Comparison of ENCODE assay signal across 10 cellular contexts in the genomic region with DNA sequence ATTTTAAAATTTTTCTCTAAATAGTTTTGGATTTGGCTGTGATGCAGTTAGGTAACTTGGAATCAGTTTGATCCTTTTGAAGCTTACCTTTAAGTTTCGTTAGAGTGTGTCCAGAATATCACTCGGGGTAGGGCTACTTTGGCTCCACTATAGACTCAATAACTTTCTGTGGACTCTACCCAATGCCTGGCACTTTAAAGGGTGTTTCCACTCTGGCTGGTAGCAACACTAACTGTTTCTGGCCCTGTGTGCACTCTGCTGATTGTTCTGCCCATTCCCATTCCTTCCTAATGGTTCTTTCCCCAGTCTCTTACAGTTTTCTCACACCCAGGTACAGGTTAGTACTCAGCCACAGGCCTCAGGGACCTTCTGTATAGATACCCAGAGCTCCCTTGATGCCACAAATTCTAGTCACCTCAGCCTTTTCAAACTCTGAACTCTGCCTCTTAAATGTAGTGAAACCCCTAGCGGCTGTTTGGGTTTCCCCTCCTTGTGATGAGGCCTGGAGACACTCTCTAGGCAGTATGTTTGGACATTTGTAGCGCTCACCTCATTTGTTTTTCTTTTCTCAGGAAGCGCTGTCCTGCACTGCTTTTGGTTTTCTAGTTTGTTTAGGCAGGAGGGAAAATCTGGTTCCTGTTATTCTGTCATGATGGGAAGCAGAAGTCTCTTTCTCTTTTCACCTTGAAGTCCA. TPM values are rescaled to one million over a fixed set of nuclear protein-coding genes. Genes with fewer than 3 reads are reported as not detected.
A peak's percentile ranks its signal among the peaks of the same experiment; 100 is the strongest.
DNase-seq lines count a peak whose midpoint lies in the region; ATAC-seq, FAIRE-seq and TF ChIP-seq lines count a peak whose summit lies in the region.
"Had no signal": no experiment of that assay in that cellular context is flagged by ENCODE, and none has a peak within 500 bp of the region (broad histone marks: within the 10 kb centered on the region; RNA-seq: fewer than 3 reads in every experiment).

No MANE protein-coding gene starts in this region.

- no peak overlapping the region for H2AFZ ChIP-seq in K562 (ENCODE audit: low read depth, low read length)

- H3K9ac ChIP-seq in K562 (ENCODE audit: insufficient read depth in 1 of 2, low read depth in 2 of 2, low read length in 2 of 2), result no peak overlapping the region

- POLR2A ChIA-PET in AG04450 (lab: Yijun Ruan, JAX), result no interaction called here
- POLR2A ChIA-PET in K562 (lab: Yijun Ruan, JAX), result interaction anchor here (0.5 to 1.4 kb wide), 4 partner anchors 9 to 16 kb away, joined by 3 to 4 read pairs (median 3); no protein-coding TSS in a partner anchor

- H3K4me3 ChIP-seq in AG04450 (ENCODE audit: low read depth, low read length) (no peak overlapping the region), K562 (no peak overlapping the region)

- no peak overlapping the region for H3K4me2 ChIP-seq in K562 (ENCODE audit: insufficient read depth, low read length)

- H3K4me1 ChIP-seq in K562 (replicated peaks in 1 of 2; ENCODE audit: control insufficient read depth in 2 of 2, insufficient read depth in 2 of 2, low read length in 2 of 2), result peaks cover 4 to 18% of the 10 kb centered on the region in 2 experiments; a peak in 4 of 5 replicates

- intact Hi-C loops in K562 (cut with micrococcal nuclease), result loop anchor here (2.0 kb wide), 1 partner anchor 17 kb away; a partner anchor contains a TSS

- CTCF ChIA-PET in AG04450 (lab: Charles Lee) (interaction anchor here (1.0 to 1.7 kb wide), 5 partner anchors 9 to 21 kb away, joined by 3 to 5 read pairs (median 3); no protein-coding TSS in a partner anchor), K562 (lab: Yijun Ruan, JAX; ENCODE audit: low intra/inter-chr PET ratio) (no interaction called here)

- no peak for TF ChIP-seq POLR2A in K562 (conservative IDR thresholded peaks at IDR 0.05)
- TF ChIP-seq POLR2A in erythroblast (IDR thresholded peaks at IDR 0.05; ENCODE audit: low read length), result no peak

- H3K27me3 ChIP-seq in AG04450 (ENCODE audit: control insufficient read depth, insufficient read depth, low read length), result no peaks in the 10 kb centered on the region
- H3K27me3 ChIP-seq in K562 (ENCODE audit: control insufficient read depth in 2 of 2, insufficient read depth in 2 of 2, low read length in 2 of 2), result no peaks in the 10 kb centered on the region

- no TSS peak for BruUV-seq in K562 (replicated peaks; lab: Mats Ljungman, UMichigan)

- H3K9me3 ChIP-seq in AG04450 (ENCODE audit: control insufficient read depth, insufficient read depth, low read length) (no peaks in the 10 kb centered on the region), K562 (replicated peaks; ENCODE audit: control insufficient read depth, insufficient read depth, low read depth, low read length) (no peaks in the 10 kb centered on the region)

- peaks cover 100% of the 10 kb centered on the region for H3K79me2 ChIP-seq in K562 (ENCODE audit: control insufficient read depth, insufficient read depth, low read length)

- 54% methylated on average over 5 of the region's 5 CpGs for WGBS in K562 (ENCODE audit: insufficient coverage, low coverage, missing lambda C conversion rate)

- H3K36me3 ChIP-seq in K562 (ENCODE audit: control insufficient read depth, insufficient read depth, low read length), result peaks cover 16% of the 10 kb centered on the region; the same call in 2 of the 3 replicates

- ATAC-seq in GM18909 (IDR thresholded peaks at IDR 0.05; ENCODE audit: poor library complexity, unreplicated experiment) (peak; percentile 92), HG02938 (IDR thresholded peaks at IDR 0.05; ENCODE audit: unreplicated experiment) (peak; percentile 97), K562 (peak; percentile 17)

- no peak for FAIRE-seq in K562 (lab: Jason Lieb, UNC)
- FAIRE-seq: TTC549 had no signal

- H3K9me1 ChIP-seq in K562 (ENCODE audit: control insufficient read depth, insufficient read depth, low read length), result no peaks in the 10 kb centered on the region

- peak; percentile 53 for TF ChIP-seq CTCF in AG04450 (IDR thresholded peaks at IDR 0.05; ENCODE audit: low read depth, low read length)
- no peak for TF ChIP-seq CTCF in K562 (IDR thresholded peaks at IDR 0.05 in 2 of 3, conservative IDR thresholded peaks at IDR 0.05 in 1 of 3; ENCODE audit: insufficient read depth in 2 of 3, low read depth in 1 of 3, low read length in 3 of 3)

- in situ Hi-C loops in K562 (cut with MboI), result no loop called here

- DNase-seq in AG04450 (ENCODE audit: low read depth, low spot score) (no peak), K562 (ENCODE audit: extremely low read depth in 1 of 4, low spot score in 3 of 4) (no peak), SK-N-DZ (ENCODE audit: low spot score) (no peak), foreskin melanocyte (no peak), NCI-H510A treated with DMSO at 0.1 percent for 48 hours (lab: John Stamatoyannopoulos, UW) (no peak), erythroblast (lab: John Stamatoyannopoulos, UW) (no peak)
- DNase-seq: cortex of kidney had no signal

- TF ChIP-seq RAD21 in K562 (CRISPR knock-in tag; conservative IDR thresholded peaks at IDR 0.05 in 1 of 2, IDR thresholded peaks at IDR 0.05 in 1 of 2), result no peak

- TF ChIP-seq EP300 in K562 (IDR thresholded peaks at IDR 0.05; ENCODE audit: low read length), result no peak

- H3K27ac ChIP-seq in AG04450 (ENCODE audit: low read depth, low read length), result no peak overlapping the region
- no peak overlapping the region; the same call in 2 of the 3 replicates for H3K27ac ChIP-seq in K562 (ENCODE audit: extremely low read depth, low read depth, low read length)

- H4K20me1 ChIP-seq in K562 (replicated peaks; ENCODE audit: control insufficient read depth, insufficient read depth, low read length), result no peaks in the 10 kb centered on the region; the same call in 1 of the 2 replicates

TF ChIP-seq in K562, 482 proteins besides CTCF, POLR2A, EP300 and RAD21:
- TF ChIP-seq POLR2B (IDR thresholded peaks at IDR 0.05; ENCODE audit: low read depth, partially characterized antibody), result no peak
- TF ChIP-seq, protein P1, sequence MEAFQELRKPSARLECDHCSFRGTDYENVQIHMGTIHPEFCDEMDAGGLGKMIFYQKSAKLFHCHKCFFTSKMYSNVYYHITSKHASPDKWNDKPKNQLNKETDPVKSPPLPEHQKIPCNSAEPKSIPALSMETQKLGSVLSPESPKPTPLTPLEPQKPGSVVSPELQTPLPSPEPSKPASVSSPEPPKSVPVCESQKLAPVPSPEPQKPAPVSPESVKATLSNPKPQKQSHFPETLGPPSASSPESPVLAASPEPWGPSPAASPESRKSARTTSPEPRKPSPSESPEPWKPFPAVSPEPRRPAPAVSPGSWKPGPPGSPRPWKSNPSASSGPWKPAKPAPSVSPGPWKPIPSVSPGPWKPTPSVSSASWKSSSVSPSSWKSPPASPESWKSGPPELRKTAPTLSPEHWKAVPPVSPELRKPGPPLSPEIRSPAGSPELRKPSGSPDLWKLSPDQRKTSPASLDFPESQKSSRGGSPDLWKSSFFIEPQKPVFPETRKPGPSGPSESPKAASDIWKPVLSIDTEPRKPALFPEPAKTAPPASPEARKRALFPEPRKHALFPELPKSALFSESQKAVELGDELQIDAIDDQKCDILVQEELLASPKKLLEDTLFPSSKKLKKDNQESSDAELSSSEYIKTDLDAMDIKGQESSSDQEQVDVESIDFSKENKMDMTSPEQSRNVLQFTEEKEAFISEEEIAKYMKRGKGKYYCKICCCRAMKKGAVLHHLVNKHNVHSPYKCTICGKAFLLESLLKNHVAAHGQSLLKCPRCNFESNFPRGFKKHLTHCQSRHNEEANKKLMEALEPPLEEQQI (IDR thresholded peaks at IDR 0.05), result no peak
- no peak for TF ChIP-seq CCNT2 (IDR thresholded peaks at IDR 0.05; ENCODE audit: borderline replicate concordance, extremely low read depth, insufficient read length, low read depth, low read length)
- TF ChIP-seq ETV5 (CRISPR knock-in tag; IDR thresholded peaks at IDR 0.05; ENCODE audit: low read depth), result no peak
- no peak for TF ChIP-seq ZNF695 (CRISPR knock-in tag; IDR thresholded peaks at IDR 0.05)
- no peak for TF ChIP-seq KLF1 (tag; IDR thresholded peaks at IDR 0.05)
TF ChIP-seq in K562: peak in this region for 0.

RNA-seq across cellular contexts. Expression of a gene that starts 16.8 kb away (rescaled TPM):
- polyA plus RNA-seq in AG04450 (2011; rRNA removed) (17.1 and 26.0 TPM in 2 replicates), K562 (2011; rRNA removed) (17.5 and 23.8 TPM in 2 replicates), K562 (2014; fragmentation: Illumina TruSeq; extraction: Trizol) (20.5 and 22.5 TPM in 2 replicates), K562 (2014; fragmentation: Nextera tagmentation; extraction: Ambion mirVana) (10 to 100 TPM; 14.3 to 16.3 TPM), K562 (2014; rRNA removed) (15.3 and 17.5 TPM in 2 replicates)
- 38.0 and 40.9 TPM in 2 replicates for polyA minus RNA-seq in AG04450 (2011; rRNA and poly(A)+ RNA removed)
- 60.0 and 93.3 TPM in 2 replicates for total RNA-seq in K562 (2011; cell fraction: chromatin; rRNA removed; ENCODE audit: low replicate concordance)
- total RNA-seq in K562 (2011; cell fraction: nucleolus; rRNA removed), result 39.0 and 42.5 TPM in 2 replicates
- 33.6 and 40.0 TPM in 2 replicates for total RNA-seq in K562 (2011; cell fraction: nucleoplasm; rRNA removed)
- total RNA-seq in K562 (2014; rRNA removed) (23.0 and 27.3 TPM in 2 replicates), K562 (2014; rRNA removed; fragmentation: Illumina TruSeq; extraction: Trizol) (38.0 and 44.8 TPM in 2 replicates), K562 (2015; rRNA removed; fragmentation: Illumina TruSeq; extraction: Trizol) (29.4 and 34.1 TPM in 2 replicates), K562 (2021) (44.9 and 45.9 TPM in 2 replicates)
- 13.7 and 13.8 TPM in 2 replicates for polyA plus RNA-seq in K562 (2011; cell fraction: cytosol; rRNA removed)
- 17.2 and 22.7 TPM in 2 replicates for polyA plus RNA-seq in K562 (2011; cell fraction: nucleus; rRNA removed)
- 10.4 and 17.8 TPM in 2 replicates for polyA plus RNA-seq in K562 (2012)
- 44.5 and 51.7 TPM in 2 replicates for polyA minus RNA-seq in K562 (2011; rRNA and poly(A)+ RNA removed)
- polyA minus RNA-seq in K562 (2011; cell fraction: cytosol; rRNA and poly(A)+ RNA removed), result 24.9 and 25.1 TPM in 2 replicates
- 42.4 and 67.8 TPM in 2 replicates for polyA minus RNA-seq in K562 (2011; cell fraction: nucleus; rRNA and poly(A)+ RNA removed)
- 11.5 and 12.2 TPM in 2 replicates for polyA plus RNA-seq in SK-N-DZ (2014; cell fraction: cytosol; rRNA removed)
- polyA plus RNA-seq in SK-N-DZ (2014; cell fraction: nucleus; rRNA removed), result 11.2 and 11.3 TPM in 2 replicates

Comparison
In these comparisons a context has a peak if more than half of its experiments do, and no peak if none do; other contexts are left out.
1. ATAC-seq: peak in every context shown above with its lines; median percentile 97 in HG02938; 92 in GM18909; 17 in K562.